Comparison of ENCODE assay signal across 8 cellular contexts in genomic region chr19:39411006-39411831, GRCh38. TPM values are rescaled to one million over a fixed set of nuclear protein-coding genes. Genes with fewer than 3 reads are reported as not detected.
A peak's percentile ranks its signal among the peaks of the same experiment; 100 is the strongest.
DNase-seq lines count a peak whose midpoint lies in the region; ATAC-seq and TF ChIP-seq lines count a peak whose summit lies in the region.

No MANE protein-coding gene starts in this region.

- H3K27me3 Mint-ChIP-seq in T-helper 1 cell treated with Interleukin-12 subunit alpha and Interleukin-12 subunit beta and Interleukin-4 antibody, amounts not matched to agents 30 μg/mL and 1 μg/mL, for 36 hours (ENCODE audit: low read depth): no peaks in the 10 kb centered on the region
- H3K27me3 Mint-ChIP-seq in WTC11 (ENCODE audit: low read depth): no peaks in the 10 kb centered on the region

- no peak for DNase-seq in T-helper 1 cell
- DNase-seq in WTC11 (ENCODE audit: low spot score): no peak
- DNase-seq in fibroblast of mammary gland (ENCODE audit: low read depth): peak; percentile 80
- peak in 3 of 5 donors; percentile 65 to 78 (median 65) for DNase-seq in ovary
- DNase-seq in D341Med (ENCODE audit: low spot score): no peak
- no peak for DNase-seq in midbrain (lab: John Stamatoyannopoulos, UW)
- DNase-seq in GDM1 (lab: John Stamatoyannopoulos, UW): no peak

- no peak for TF ChIP-seq EP300 in ovary (IDR thresholded peaks at IDR 0.05)

- H3K4me1 ChIP-seq in ovary (ENCODE audit: insufficient read depth): peaks cover 24% of the 10 kb centered on the region

- H3K4me3 Mint-ChIP-seq in T-helper 1 cell treated with Interleukin-12 subunit alpha and Interleukin-12 subunit beta and Interleukin-4 antibody, amounts not matched to agents 30 μg/mL and 1 μg/mL, for 36 hours: peak overlapping the region; percentile 78
- peak overlapping the region; percentile 99 for H3K4me3 Mint-ChIP-seq in WTC11

- H3K36me3 ChIP-seq in ovary: no peaks in the 10 kb centered on the region

- POLR2A ChIA-PET in WTC11 (lab: Charles Lee): interaction anchor here (0.5 to 2.3 kb wide), 7 partner anchors 8 to 81 kb away, joined by 5 to 11 read pairs (median 8); partner anchors contain the start of genes MED29, PAF1 and RPS16

- peaks cover 24% of the 10 kb centered on the region for H3K36me3 Mint-ChIP-seq in T-helper 1 cell treated with Interleukin-12 subunit alpha and Interleukin-12 subunit beta and Interleukin-4 antibody, amounts not matched to agents 30 μg/mL and 1 μg/mL, for 36 hours (ENCODE audit: low read depth)
- peaks cover 8% of the 10 kb centered on the region; the same call in 1 of the 2 replicates for H3K36me3 Mint-ChIP-seq in WTC11

- H3K4me3 ChIP-seq in fibroblast of mammary gland (ENCODE audit: control insufficient read depth, low read depth, low read length) (no peak overlapping the region), ovary (peak overlapping the region; percentile 97)

- peaks cover 37% of the 10 kb centered on the region for H3K4me1 Mint-ChIP-seq in T-helper 1 cell treated with Interleukin-12 subunit alpha and Interleukin-12 subunit beta and Interleukin-4 antibody, amounts not matched to agents 30 μg/mL and 1 μg/mL, for 36 hours (ENCODE audit: low read depth)
- peaks cover 49% of the 10 kb centered on the region for H3K4me1 Mint-ChIP-seq in WTC11

- TF ChIP-seq CTCF in WTC11 (IDR thresholded peaks at IDR 0.05) (no peak), fibroblast of mammary gland (conservative IDR thresholded peaks at IDR 0.05; ENCODE audit: control insufficient read depth, insufficient read depth, low read depth, low read length) (no peak), ovary (IDR thresholded peaks at IDR 0.05) (peak in 1 of 3 donors; percentile 8)

- ATAC-seq in WTC11: no peak

- intact Hi-C loops in ovary (cut with DNase I): no loop called here

- peak; percentile 61 for TF ChIP-seq POLR2A in ovary (IDR thresholded peaks at IDR 0.05)

- H3K27ac ChIP-seq in ovary: peak overlapping the region; percentile 87 to 98

- no peaks in the 10 kb centered on the region for H3K9me3 Mint-ChIP-seq in T-helper 1 cell treated with Interleukin-12 subunit alpha and Interleukin-12 subunit beta and Interleukin-4 antibody, amounts not matched to agents 30 μg/mL and 1 μg/mL, for 36 hours
- no peaks in the 10 kb centered on the region for H3K9me3 Mint-ChIP-seq in WTC11

- 10 to 12% (median 11%) methylated on average over 9 of the region's 9 CpGs for whole genome bisulfite sequencing in ovary, 3 donors

- no peaks in the 10 kb centered on the region for H3K27me3 ChIP-seq in ovary

- CTCF ChIA-PET in WTC11 (lab: Charles Lee): interaction anchor here (0.5 to 2.3 kb wide), 9 partner anchors 10 to 99 kb away, joined by 3 to 43 read pairs (median 5); partner anchors contain the start of genes MED29 and PAF1

- H3K9me3 ChIP-seq in ovary: no peaks in the 10 kb centered on the region

- H3K27ac Mint-ChIP-seq in T-helper 1 cell treated with Interleukin-12 subunit alpha and Interleukin-12 subunit beta and Interleukin-4 antibody, amounts not matched to agents 30 μg/mL and 1 μg/mL, for 36 hours: peak overlapping the region; percentile 96
- H3K27ac Mint-ChIP-seq in WTC11: peak overlapping the region; percentile 84

TF ChIP-seq in WTC11, 78 proteins besides CTCF, POLR2A, EP300 and RAD21 (continues in another document):
- no peak for TF ChIP-seq SOX15 (CRISPR knock-in tag; IDR thresholded peaks at IDR 0.05)
- no peak for TF ChIP-seq ESRRA (CRISPR knock-in tag; IDR thresholded peaks at IDR 0.05; ENCODE audit: borderline replicate concordance)
- no peak for TF ChIP-seq ZNF512 (CRISPR knock-in tag; IDR thresholded peaks at IDR 0.05; ENCODE audit: borderline replicate concordance)
- TF ChIP-seq MXD4 (CRISPR knock-in tag; IDR thresholded peaks at IDR 0.05; ENCODE audit: borderline replicate concordance): no peak
- no peak for TF ChIP-seq GRHL2 (CRISPR knock-in tag; IDR thresholded peaks at IDR 0.05; ENCODE audit: insufficient replicate concordance, severe bottlenecking)
- no peak for TF ChIP-seq ZNF281 (CRISPR knock-in tag; IDR thresholded peaks at IDR 0.05)
- TF ChIP-seq ZNF532 (CRISPR knock-in tag; IDR thresholded peaks at IDR 0.05; ENCODE audit: borderline replicate concordance): no peak
- no peak for TF ChIP-seq MAX (CRISPR knock-in tag; IDR thresholded peaks at IDR 0.05)
- TF ChIP-seq NR3C1 (CRISPR knock-in tag; conservative IDR thresholded peaks at IDR 0.05; ENCODE audit: low read depth): no peak

RNA-seq across cellular contexts. Expression of gene PLEKHG2, which starts 1.2 kb away (rescaled TPM):
- total RNA-seq in WTC11 (2021) (62.3 to 72.0 TPM (median 63.6 TPM) in 3 replicates), ovary (10 to 100 TPM in 6 of 7 donors, 1 to 10 TPM in 1; 8.6 to 68.0 (median 33.9) TPM)
- polyA plus RNA-seq in ovary: 10 to 100 TPM; 12.9 to 23.0 TPM

RNA-seq across cellular contexts. Expression of gene ZFP36, which starts 4.6 kb away (rescaled TPM):
- total RNA-seq in WTC11 (2021) (17.3 to 22.2 TPM (median 18.4 TPM) in 3 replicates), ovary (100 to 1,000 TPM in 6 of 7 donors, 10 to 100 TPM in 1; 78.1 to 995 (median 152) TPM)
- 100 to 1,000 TPM; 204 to 320 TPM for polyA plus RNA-seq in ovary

RNA-seq across cellular contexts. Expression of gene MED29, which starts 20.0 kb away (rescaled TPM):
- 37.6 to 42.9 TPM (median 39.4 TPM) in 3 replicates for total RNA-seq in WTC11 (2021)
- 10 to 100 TPM; 27.7 to 62.9 (median 59.9) TPM for total RNA-seq in ovary
- 10 to 100 TPM; 43.5 to 48.8 TPM for polyA plus RNA-seq in ovary

RNA-seq across cellular contexts. Expression of gene PAF1, which starts 20.3 kb away (rescaled TPM):
- 27.8 to 34.4 TPM (median 29.4 TPM) in 3 replicates for total RNA-seq in WTC11 (2021)
- total RNA-seq in ovary: 10 to 100 TPM; 31.0 to 60.2 (median 47.4) TPM
- 10 to 100 TPM; 52.7 to 78.1 TPM for polyA plus RNA-seq in ovary

RNA-seq across cellular contexts. Expression of gene RPS16, which starts 24.5 kb away (rescaled TPM):
- total RNA-seq in WTC11 (2021) (2,962 to 3,158 TPM (median 2,999 TPM) in 3 replicates), ovary (1,000 to 10,000 TPM; 3,321 to 5,287 (median 4,531) TPM)
- polyA plus RNA-seq in ovary: 1,000 to 10,000 TPM; 2,348 to 7,403 TPM

Comparison
In these comparisons a context has a peak if more than half of its experiments do, and no peak if none do; other contexts are left out.
1. DNase-seq: peak in fibroblast of mammary gland (single experiment) and ovary (3 of 5); none in T-helper 1 cell (0 of 5), WTC11 (single experiment), D341Med (single experiment), midbrain (single experiment) and GDM1 (single experiment).